20 cellular contexts compared by ENCODE assay signal in the genomic region with DNA sequence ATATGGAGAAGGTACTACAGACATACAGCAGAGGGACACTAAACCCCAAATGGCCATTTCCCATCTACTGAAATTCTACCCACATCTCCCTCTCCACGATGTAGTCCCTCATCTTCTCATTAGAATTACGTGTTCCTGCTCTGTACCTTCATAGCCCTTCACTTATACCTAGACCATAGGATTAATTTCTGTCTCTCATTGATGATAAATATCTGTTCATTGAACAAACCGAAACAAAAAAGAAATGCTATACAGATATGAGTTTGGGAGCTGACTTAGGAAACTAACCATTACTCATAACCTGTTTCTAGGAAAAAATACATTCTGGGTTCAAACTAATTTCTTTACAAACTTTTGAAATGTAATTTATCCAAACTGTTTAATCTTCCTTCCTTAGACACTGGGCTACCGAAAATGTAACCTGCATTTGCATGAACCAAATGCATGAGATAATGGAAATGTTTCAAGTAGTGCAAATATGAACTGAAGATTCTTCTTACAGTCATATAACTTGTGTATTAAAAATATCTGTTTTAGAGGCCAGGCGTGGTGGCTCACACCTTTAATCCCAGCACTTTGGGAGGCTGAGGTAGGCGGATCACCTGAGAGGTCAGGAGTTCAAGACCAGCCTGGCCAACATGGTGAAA.
"Had no signal": no experiment of that assay in that cellular context is flagged by ENCODE, and none has a peak within 500 bp of the region (broad histone marks: within the 10 kb centered on the region; RNA-seq: fewer than 3 reads in every experiment).

No MANE protein-coding gene starts in this region.

- H3K4me3 ChIP-seq: body of pancreas, esophagus squamous epithelium, heart right ventricle, left ventricle myocardium inferior, tibial nerve, uterus had no signal

- H3K9me3 ChIP-seq: body of pancreas, esophagus squamous epithelium, heart right ventricle, left ventricle myocardium inferior, tibial nerve, uterus had no signal

- DNase-seq: activated CD4-positive, CD25-positive, alpha-beta regulatory T cell treated with anti-CD3 and anti-CD28 coated beads, Interleukin-2, amount 50 U/mL, for 72 hours; activated effector memory CD4-positive, alpha-beta T cell treated with Interleukin-2 at 50 U/mL for 16 hours; body of pancreas; dermis blood vessel endothelial cell; effector memory CD4-positive, alpha-beta T cell; esophagus squamous epithelium; heart right ventricle; left ventricle myocardium inferior; mammary epithelial cell; nephron progenitor cell; occipital lobe; posterior cingulate gyrus; stimulated activated CD4-positive, alpha-beta T cell treated with anti-CD3 and anti-CD28 coated beads, Interleukin-12 subunit alpha, Interleukin-12 subunit beta, amount 100 ng/mL, for 4 hours; stimulated activated CD4-positive, alpha-beta T cell treated with anti-CD3 and anti-CD28 coated beads, Interleukin-1b, Interleukin-23, amount 100 ng/mL, for 48 hours; stimulated activated CD8-positive, alpha-beta memory T cell treated with anti-CD3 and anti-CD28 coated beads, Interleukin-4, amount 100 ng/mL, for 48 hours; stimulated activated naive CD4-positive, alpha-beta T cell treated with Interleukin-2 at 50 U/mL for 16 hours; T1000; uterus had no signal

- H3K4me3 Mint-ChIP-seq: activated naive CD8-positive, alpha-beta T cell; nephron progenitor cell had no signal

- H3K27ac ChIP-seq: body of pancreas, esophagus squamous epithelium, heart right ventricle, left ventricle myocardium inferior, uterus had no signal

- ATAC-seq: body of pancreas, heart right ventricle had no signal

- H3K27me3 Mint-ChIP-seq: activated naive CD8-positive, alpha-beta T cell had no signal

- H3K27ac Mint-ChIP-seq: activated naive CD8-positive, alpha-beta T cell; nephron progenitor cell had no signal

- H3K27me3 ChIP-seq: body of pancreas, esophagus squamous epithelium, heart right ventricle, tibial nerve, uterus had no signal

- H3K9me3 Mint-ChIP-seq: nephron progenitor cell had no signal

- H3K4me1 ChIP-seq: body of pancreas, esophagus squamous epithelium, uterus had no signal

- H3K36me3 ChIP-seq: esophagus squamous epithelium, heart right ventricle, left ventricle myocardium inferior, tibial nerve, uterus had no signal
